Comparison of ENCODE assay signal across 25 cellular contexts in the genomic region with DNA sequence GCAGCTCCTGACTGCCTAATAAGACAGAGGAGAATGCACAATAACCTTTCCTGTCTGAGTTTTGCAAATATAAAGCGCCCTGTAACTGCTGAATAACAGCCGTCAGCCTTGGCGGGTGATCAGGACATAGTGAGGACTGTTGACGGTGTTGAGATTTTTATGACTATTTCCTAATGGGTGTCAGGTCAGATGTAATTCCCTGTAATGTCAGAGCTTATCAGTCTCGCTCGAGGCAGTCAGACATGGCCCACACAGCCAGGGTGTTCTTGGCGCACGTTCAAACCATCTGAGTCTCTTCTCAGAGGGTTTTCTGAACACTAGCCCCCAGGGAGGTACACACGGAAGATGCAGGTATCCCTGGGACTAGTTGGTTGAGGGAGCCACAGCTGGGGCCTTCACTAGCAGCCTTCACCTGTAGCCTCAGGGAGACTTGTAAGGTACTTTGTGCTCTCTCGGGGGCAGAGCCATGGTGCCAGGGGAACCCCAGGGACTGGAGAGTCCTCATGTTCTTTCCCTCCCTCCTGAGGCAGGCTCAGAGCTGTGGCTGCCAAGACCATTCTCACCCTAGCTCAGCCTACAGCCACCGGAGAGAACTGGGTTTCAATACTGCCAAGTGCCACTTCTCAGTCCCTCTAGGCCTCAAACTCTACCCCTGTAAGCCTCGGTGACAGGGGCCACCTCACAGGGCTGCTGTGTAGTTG.
A peak's percentile ranks its signal among the peaks of the same experiment; 100 is the strongest.
DNase-seq lines count a peak whose midpoint lies in the region; ATAC-seq, FAIRE-seq and TF ChIP-seq lines count a peak whose summit lies in the region.
"Had no signal": no experiment of that assay in that cellular context is flagged by ENCODE, and none has a peak within 500 bp of the region (broad histone marks: within the 10 kb centered on the region; RNA-seq: fewer than 3 reads in every experiment).

No MANE protein-coding gene starts in this region.

- no peak overlapping the region for H3K4ac ChIP-seq in H1 (replicated peaks; ENCODE audit: insufficient read length, low read depth, low read length)

- POLR2A ChIA-PET in H1 (lab: Charles Lee; ENCODE audit: partially characterized antibody) = no interaction called here

- H2AFZ ChIP-seq in H1 (ENCODE audit: low read length) = no peak overlapping the region

- no peak overlapping the region for H3K23ac ChIP-seq in H1 (ENCODE audit: insufficient read length)

- H2AK5ac ChIP-seq in H1 (ENCODE audit: low read depth, low read length) = no peak overlapping the region

- H4K91ac ChIP-seq in H1 (replicated peaks; ENCODE audit: insufficient read length, low read length) = no peak overlapping the region

- peaks cover 5% of the 10 kb centered on the region for H3K27me3 Mint-ChIP-seq in nephron (ENCODE audit: low read depth)
- H3K27me3 Mint-ChIP-seq: B cell had no signal

- H3K79me2 ChIP-seq in H1 (ENCODE audit: control insufficient read depth in 1 of 2, insufficient read depth in 2 of 2, low read length in 2 of 2) = no peaks in the 10 kb centered on the region

- peaks cover 12 to 15% of the 10 kb centered on the region in 2 experiments for H3K9me3 ChIP-seq in H1 (ENCODE audit: insufficient read depth in 2 of 2, low read depth in 1 of 2, low read length in 1 of 2)
- no peaks in the 10 kb centered on the region for H3K9me3 ChIP-seq in left ventricle myocardium inferior (replicated peaks)
- H3K9me3 ChIP-seq in thyroid gland = no peaks in the 10 kb centered on the region
- H3K9me3 ChIP-seq: SJSA1 had no signal

- no peak overlapping the region for H2BK15ac ChIP-seq in H1 (ENCODE audit: low read length)

- H2BK20ac ChIP-seq in H1 (ENCODE audit: low read length) = 0 out of 2 replicates have a peak overlapping the region, but pooled peaks have one; percentile 9

- H2BK5ac ChIP-seq in H1 (ENCODE audit: low read depth, low read length) = peak overlapping the region; percentile 13; the same call in 1 of the 2 replicates

- H4K5ac ChIP-seq in H1 (ENCODE audit: insufficient read length, low read depth, low read length) = no peak overlapping the region

- H3K4me1 ChIP-seq in H1 (replicated peaks in 1 of 4; ENCODE audit: control insufficient read depth in 3 of 4, insufficient read depth in 4 of 4, low read length in 3 of 4) = peaks cover 0 to 11% (median 6%) of the 10 kb centered on the region in 4 experiments; a peak in 5 of 7 replicates
- peaks cover 11% of the 10 kb centered on the region for H3K4me1 ChIP-seq in left ventricle myocardium inferior
- peaks cover 8 to 11% of the 10 kb centered on the region in 2 donors for H3K4me1 ChIP-seq in thyroid gland
- H3K4me1 ChIP-seq: SJSA1 had no signal

- intact Hi-C loops in left ventricle myocardium inferior (cut with micrococcal nuclease) (no loop called here), thyroid gland (cut with DNase I) (no loop called here)

- H3K27ac ChIP-seq in H1 (ENCODE audit: low read depth, low read length) (no peak overlapping the region), left ventricle myocardium inferior (replicated peaks) (no peak overlapping the region), thyroid gland (no peak overlapping the region)
- H3K27ac ChIP-seq: A549, SJSA1 had no signal

- peaks cover 30% of the 10 kb centered on the region for H3K4me1 Mint-ChIP-seq in nephron
- H3K4me1 Mint-ChIP-seq: B cell, CD14-positive monocyte had no signal

- H4K8ac ChIP-seq in H1 (ENCODE audit: extremely low read depth, insufficient read depth, low read length) = no peak overlapping the region

- ATAC-seq in HG03457 (IDR thresholded peaks at IDR 0.05; ENCODE audit: unreplicated experiment) = no peak
- ATAC-seq: A549, Panc1 had no signal

- no peak for FAIRE-seq in H1 (lab: Jason Lieb, UNC)
- FAIRE-seq: A549, D721Med, GM19239, H54 had no signal

- H2BK120ac ChIP-seq in H1 (replicated peaks; ENCODE audit: low read depth, low read length) = no peak overlapping the region

- no peak for TF ChIP-seq RAD21 in H1 (IDR thresholded peaks at IDR 0.05 in 1 of 2, conservative IDR thresholded peaks at IDR 0.05 in 1 of 2; ENCODE audit: low read depth in 2 of 2, low read length in 2 of 2)

- TF ChIP-seq POLR2A in H1 (IDR thresholded peaks at IDR 0.05; ENCODE audit: control extremely low read depth in 1 of 2, low read depth in 2 of 2, low read length in 2 of 2) (no peak), thyroid gland (IDR thresholded peaks at IDR 0.05) (no peak)

- no peak overlapping the region for H3K18ac ChIP-seq in H1 (ENCODE audit: extremely low read depth, low read length)

- H3K27ac Mint-ChIP-seq in nephron = peak overlapping the region; percentile 11 to 64 (median 16)
- H3K27ac Mint-ChIP-seq: B cell, CD14-positive monocyte, HFFc6 had no signal

- TF ChIP-seq CTCF in H1 (IDR thresholded peaks at IDR 0.05; ENCODE audit: control extremely low read depth in 1 of 3, insufficient read depth in 1 of 3, low read depth in 1 of 3, low read length in 3 of 3) (no peak), left ventricle myocardium inferior (IDR thresholded peaks at IDR 0.05; ENCODE audit: borderline replicate concordance) (no peak), nephron (IDR thresholded peaks at IDR 0.05; ENCODE audit: unreplicated experiment in 3 of 3) (no peak), thyroid gland (IDR thresholded peaks at IDR 0.05) (no peak)

- H3K23me2 ChIP-seq in H1 (ENCODE audit: low read depth, low read length) = no peaks in the 10 kb centered on the region

- H3K4me3 Mint-ChIP-seq in nephron = no peak overlapping the region
- H3K4me3 Mint-ChIP-seq: B cell, CD14-positive monocyte, HFFc6 had no signal

- no peak overlapping the region for H3K9ac ChIP-seq in H1 (replicated peaks in 1 of 4; ENCODE audit: extremely low read depth in 1 of 4, low read depth in 3 of 4, low read length in 3 of 4)

- H3K36me3 ChIP-seq in H1 (ENCODE audit: control insufficient read depth in 2 of 4, insufficient read depth in 4 of 4, low read length in 3 of 4) = no peaks in the 10 kb centered on the region
- H3K36me3 ChIP-seq in left ventricle myocardium inferior = no peaks in the 10 kb centered on the region
- no peaks in the 10 kb centered on the region for H3K36me3 ChIP-seq in thyroid gland
- H3K36me3 ChIP-seq: SJSA1 had no signal

- no peaks in the 10 kb centered on the region for H3K79me1 ChIP-seq in H1 (ENCODE audit: low read depth, low read length)

- no peak overlapping the region for H3K14ac ChIP-seq in H1 (ENCODE audit: insufficient read length)

- H3K56ac ChIP-seq in H1 (replicated peaks; ENCODE audit: insufficient read length, low read depth, low read length) = no peak overlapping the region

- 0 out of 7 replicates have a peak, but pooled peaks cover 0 to 2% (median 0%) of the 10 kb centered on the region in 4 experiments for H3K27me3 ChIP-seq in H1 (replicated peaks in 1 of 4; ENCODE audit: control insufficient read depth in 3 of 4, extremely low read depth in 1 of 4, insufficient read depth in 3 of 4, low read length in 3 of 4)
- H3K27me3 ChIP-seq in left ventricle myocardium inferior (ENCODE audit: low read depth) = no peaks in the 10 kb centered on the region
- H3K27me3 ChIP-seq in thyroid gland = no peaks in the 10 kb centered on the region
- H3K27me3 ChIP-seq: SJSA1 had no signal

- no peaks in the 10 kb centered on the region for H4K20me1 ChIP-seq in H1 (replicated peaks in 1 of 2; ENCODE audit: control insufficient read depth in 1 of 2, insufficient read depth in 2 of 2, low read length in 2 of 2)

- CTCF ChIA-PET in H1 (lab: Charles Lee; ENCODE audit: partially characterized antibody) = interaction anchor here (1.4 to 5.8 kb wide), 4 partner anchors 9 to 262 kb away, joined by 4 to 35 read pairs (median 6); no protein-coding TSS in a partner anchor

- no peak for TF ChIP-seq EP300 in H1 (IDR thresholded peaks at IDR 0.05; ENCODE audit: borderline replicate concordance in 1 of 2, low read depth in 2 of 2, low read length in 2 of 2)

- peaks cover 5% of the 10 kb centered on the region for H3K36me3 Mint-ChIP-seq in nephron (ENCODE audit: low read depth)
- H3K36me3 Mint-ChIP-seq: CD14-positive monocyte had no signal

- H3K4me2 ChIP-seq in H1 (ENCODE audit: insufficient read depth in 1 of 2, low read depth in 2 of 2, low read length in 2 of 2) = no peak overlapping the region
- H3K4me2 ChIP-seq: A549 had no signal

- DNase-seq in H1 (ENCODE audit: low read depth in 1 of 2, low spot score in 2 of 2) (no peak), left ventricle myocardium inferior (peak; percentile 18), thyroid gland (peak; percentile 19 to 29), germinal center (ENCODE audit: low spot score) (no peak), NCI-H1105 (lab: John Stamatoyannopoulos, UW) (no peak)
- no peak for DNase-seq in activated effector memory CD4-positive, alpha-beta T cell treated with Interleukin-2 at 50 U/mL for 16 hours
- DNase-seq: DMS53, GDM1, HFFc6, KBM-7, NCI-H1092 treated with DMSO at 0.1 percent for 48 hours, NCI-H146, NCI-H2029 treated with DMSO at 0.1 percent for 48 hours, NCI-H524 treated with DMSO at 0.1 percent for 48 hours, NCI-H82 had no signal

- H3K9me3 Mint-ChIP-seq in nephron = peaks cover 23% of the 10 kb centered on the region
- H3K9me3 Mint-ChIP-seq: HFFc6 had no signal

- 0 out of 2 replicates have a peak overlapping the region, but pooled peaks have one; percentile 3 for H2BK12ac ChIP-seq in H1 (ENCODE audit: low read depth, low read length)

- no peak overlapping the region for H3K4me3 ChIP-seq in H1 (ENCODE audit: extremely low read depth in 1 of 4, insufficient read depth in 2 of 4, low read depth in 3 of 4, low read length in 4 of 4)
- H3K4me3 ChIP-seq in left ventricle myocardium inferior = no peak overlapping the region
- H3K4me3 ChIP-seq in thyroid gland (replicated peaks in 1 of 3) = no peak overlapping the region
- H3K4me3 ChIP-seq: A549, SJSA1 had no signal

- 92% methylated on average over 12 of the region's 12 CpGs; no CpG with 5 or more reads in 1 of the 2 experiments for WGBS in H1 (ENCODE audit: extremely low coverage in 1 of 2, insufficient coverage in 1 of 2, insufficient read length in 1 of 2, insufficient replicate concordance in 2 of 2, low coverage in 1 of 2, low lambda C conversion rate in 2 of 2, missing lambda C conversion rate in 1 of 2), 2 experiments
- 66 to 80% methylated on average over 9 to 10 of the region's 12 CpGs for WGBS in thyroid gland, 2 donors

TF ChIP-seq in H1, 55 proteins besides CTCF, POLR2A, EP300 and RAD21:
- no peak for TF ChIP-seq CBX8 (IDR thresholded peaks at IDR 0.05; ENCODE audit: borderline replicate concordance, low read depth, low read length)

Comparison
In these comparisons a context has a peak if more than half of its experiments do, and no peak if none do; other contexts are left out.
1. DNase-seq: peak in left ventricle myocardium inferior (single experiment) and thyroid gland (2 of 2); none in H1 (0 of 2), germinal center (single experiment), activated effector memory CD4-positive, alpha-beta T cell treated with Interleukin-2 at 50 U/mL for 16 hours (single experiment) and NCI-H1105 (single experiment).